ENCODE assay signal across 1 cellular context in the genomic region with DNA sequence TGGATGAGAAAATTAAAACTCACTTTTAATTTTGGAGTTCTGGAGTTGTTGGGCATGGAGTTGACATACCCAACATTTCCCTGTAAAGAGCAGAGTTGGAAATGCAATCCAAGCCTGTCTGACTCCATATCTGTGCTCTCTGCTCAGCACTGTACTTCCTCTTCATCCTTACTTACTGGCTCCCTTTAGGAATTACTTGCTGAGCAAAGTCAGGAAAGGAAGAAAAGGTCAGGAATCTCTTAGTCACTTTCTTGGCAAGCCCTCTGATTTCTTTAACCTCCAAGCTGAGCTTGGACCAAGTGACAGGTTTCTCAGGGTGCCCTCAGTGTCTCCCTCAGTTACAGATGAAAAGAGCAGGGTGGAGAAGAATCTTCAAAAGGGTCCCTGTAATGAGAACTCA.
TF ChIP-seq lines count a peak whose summit lies in the region.

No MANE protein-coding gene starts in this region.

TF ChIP-seq in H1, 55 proteins besides CTCF, POLR2A, EP300 and RAD21:
- TF ChIP-seq, protein P1, sequence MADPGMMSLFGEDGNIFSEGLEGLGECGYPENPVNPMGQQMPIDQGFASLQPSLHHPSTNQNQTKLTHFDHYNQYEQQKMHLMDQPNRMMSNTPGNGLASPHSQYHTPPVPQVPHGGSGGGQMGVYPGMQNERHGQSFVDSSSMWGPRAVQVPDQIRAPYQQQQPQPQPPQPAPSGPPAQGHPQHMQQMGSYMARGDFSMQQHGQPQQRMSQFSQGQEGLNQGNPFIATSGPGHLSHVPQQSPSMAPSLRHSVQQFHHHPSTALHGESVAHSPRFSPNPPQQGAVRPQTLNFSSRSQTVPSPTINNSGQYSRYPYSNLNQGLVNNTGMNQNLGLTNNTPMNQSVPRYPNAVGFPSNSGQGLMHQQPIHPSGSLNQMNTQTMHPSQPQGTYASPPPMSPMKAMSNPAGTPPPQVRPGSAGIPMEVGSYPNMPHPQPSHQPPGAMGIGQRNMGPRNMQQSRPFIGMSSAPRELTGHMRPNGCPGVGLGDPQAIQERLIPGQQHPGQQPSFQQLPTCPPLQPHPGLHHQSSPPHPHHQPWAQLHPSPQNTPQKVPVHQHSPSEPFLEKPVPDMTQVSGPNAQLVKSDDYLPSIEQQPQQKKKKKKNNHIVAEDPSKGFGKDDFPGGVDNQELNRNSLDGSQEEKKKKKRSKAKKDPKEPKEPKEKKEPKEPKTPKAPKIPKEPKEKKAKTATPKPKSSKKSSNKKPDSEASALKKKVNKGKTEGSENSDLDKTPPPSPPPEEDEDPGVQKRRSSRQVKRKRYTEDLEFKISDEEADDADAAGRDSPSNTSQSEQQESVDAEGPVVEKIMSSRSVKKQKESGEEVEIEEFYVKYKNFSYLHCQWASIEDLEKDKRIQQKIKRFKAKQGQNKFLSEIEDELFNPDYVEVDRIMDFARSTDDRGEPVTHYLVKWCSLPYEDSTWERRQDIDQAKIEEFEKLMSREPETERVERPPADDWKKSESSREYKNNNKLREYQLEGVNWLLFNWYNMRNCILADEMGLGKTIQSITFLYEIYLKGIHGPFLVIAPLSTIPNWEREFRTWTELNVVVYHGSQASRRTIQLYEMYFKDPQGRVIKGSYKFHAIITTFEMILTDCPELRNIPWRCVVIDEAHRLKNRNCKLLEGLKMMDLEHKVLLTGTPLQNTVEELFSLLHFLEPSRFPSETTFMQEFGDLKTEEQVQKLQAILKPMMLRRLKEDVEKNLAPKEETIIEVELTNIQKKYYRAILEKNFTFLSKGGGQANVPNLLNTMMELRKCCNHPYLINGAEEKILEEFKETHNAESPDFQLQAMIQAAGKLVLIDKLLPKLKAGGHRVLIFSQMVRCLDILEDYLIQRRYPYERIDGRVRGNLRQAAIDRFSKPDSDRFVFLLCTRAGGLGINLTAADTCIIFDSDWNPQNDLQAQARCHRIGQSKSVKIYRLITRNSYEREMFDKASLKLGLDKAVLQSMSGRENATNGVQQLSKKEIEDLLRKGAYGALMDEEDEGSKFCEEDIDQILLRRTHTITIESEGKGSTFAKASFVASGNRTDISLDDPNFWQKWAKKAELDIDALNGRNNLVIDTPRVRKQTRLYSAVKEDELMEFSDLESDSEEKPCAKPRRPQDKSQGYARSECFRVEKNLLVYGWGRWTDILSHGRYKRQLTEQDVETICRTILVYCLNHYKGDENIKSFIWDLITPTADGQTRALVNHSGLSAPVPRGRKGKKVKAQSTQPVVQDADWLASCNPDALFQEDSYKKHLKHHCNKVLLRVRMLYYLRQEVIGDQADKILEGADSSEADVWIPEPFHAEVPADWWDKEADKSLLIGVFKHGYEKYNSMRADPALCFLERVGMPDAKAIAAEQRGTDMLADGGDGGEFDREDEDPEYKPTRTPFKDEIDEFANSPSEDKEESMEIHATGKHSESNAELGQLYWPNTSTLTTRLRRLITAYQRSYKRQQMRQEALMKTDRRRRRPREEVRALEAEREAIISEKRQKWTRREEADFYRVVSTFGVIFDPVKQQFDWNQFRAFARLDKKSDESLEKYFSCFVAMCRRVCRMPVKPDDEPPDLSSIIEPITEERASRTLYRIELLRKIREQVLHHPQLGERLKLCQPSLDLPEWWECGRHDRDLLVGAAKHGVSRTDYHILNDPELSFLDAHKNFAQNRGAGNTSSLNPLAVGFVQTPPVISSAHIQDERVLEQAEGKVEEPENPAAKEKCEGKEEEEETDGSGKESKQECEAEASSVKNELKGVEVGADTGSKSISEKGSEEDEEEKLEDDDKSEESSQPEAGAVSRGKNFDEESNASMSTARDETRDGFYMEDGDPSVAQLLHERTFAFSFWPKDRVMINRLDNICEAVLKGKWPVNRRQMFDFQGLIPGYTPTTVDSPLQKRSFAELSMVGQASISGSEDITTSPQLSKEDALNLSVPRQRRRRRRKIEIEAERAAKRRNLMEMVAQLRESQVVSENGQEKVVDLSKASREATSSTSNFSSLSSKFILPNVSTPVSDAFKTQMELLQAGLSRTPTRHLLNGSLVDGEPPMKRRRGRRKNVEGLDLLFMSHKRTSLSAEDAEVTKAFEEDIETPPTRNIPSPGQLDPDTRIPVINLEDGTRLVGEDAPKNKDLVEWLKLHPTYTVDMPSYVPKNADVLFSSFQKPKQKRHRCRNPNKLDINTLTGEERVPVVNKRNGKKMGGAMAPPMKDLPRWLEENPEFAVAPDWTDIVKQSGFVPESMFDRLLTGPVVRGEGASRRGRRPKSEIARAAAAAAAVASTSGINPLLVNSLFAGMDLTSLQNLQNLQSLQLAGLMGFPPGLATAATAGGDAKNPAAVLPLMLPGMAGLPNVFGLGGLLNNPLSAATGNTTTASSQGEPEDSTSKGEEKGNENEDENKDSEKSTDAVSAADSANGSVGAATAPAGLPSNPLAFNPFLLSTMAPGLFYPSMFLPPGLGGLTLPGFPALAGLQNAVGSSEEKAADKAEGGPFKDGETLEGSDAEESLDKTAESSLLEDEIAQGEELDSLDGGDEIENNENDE (IDR thresholded peaks at IDR 0.05; ENCODE audit: insufficient replicate concordance, low read length): no peak
- no peak for TF ChIP-seq CBX8 (IDR thresholded peaks at IDR 0.05; ENCODE audit: borderline replicate concordance, low read depth, low read length)
- TF ChIP-seq KDM1A (IDR thresholded peaks at IDR 0.05; ENCODE audit: borderline replicate concordance, low read length): no peak
- TF ChIP-seq PHF8 (conservative IDR thresholded peaks at IDR 0.05; ENCODE audit: low read depth, low read length): no peak
- TF ChIP-seq CHD2 (IDR thresholded peaks at IDR 0.05; ENCODE audit: low read length): no peak
- no peak for TF ChIP-seq ASH2L (IDR thresholded peaks at IDR 0.05; ENCODE audit: low read length)
- TF ChIP-seq SUZ12 (IDR thresholded peaks at IDR 0.05; ENCODE audit: low read length): no peak
- no peak for TF ChIP-seq MAFK (IDR thresholded peaks at IDR 0.05; ENCODE audit: low read depth, low read length)
- TF ChIP-seq BCL11A (IDR thresholded peaks at IDR 0.05; ENCODE audit: low read depth in 2 of 2, low read length in 2 of 2): no peak
- no peak for TF ChIP-seq SRF (IDR thresholded peaks at IDR 0.05; ENCODE audit: low read depth, low read length)
- TF ChIP-seq JUN (IDR thresholded peaks at IDR 0.05; ENCODE audit: low read depth, low read length): no peak
- no peak for TF ChIP-seq NANOG (IDR thresholded peaks at IDR 0.05; ENCODE audit: insufficient read depth, low read depth, low read length, poor library complexity, severe bottlenecking)
- TF ChIP-seq SIX5 (IDR thresholded peaks at IDR 0.05; ENCODE audit: low read depth, low read length): no peak
- no peak for TF ChIP-seq BACH1 (IDR thresholded peaks at IDR 0.05; ENCODE audit: low read length)
- TF ChIP-seq SP1 (IDR thresholded peaks at IDR 0.05; ENCODE audit: low read depth, low read length): no peak
- no peak for TF ChIP-seq KDM4A (IDR thresholded peaks at IDR 0.05; ENCODE audit: low read depth, low read length, severe bottlenecking)
- TF ChIP-seq HDAC2 (IDR thresholded peaks at IDR 0.05; ENCODE audit: borderline replicate concordance in 1 of 2, low read depth in 2 of 2, low read length in 2 of 2): no peak
